In the genomic region with DNA sequence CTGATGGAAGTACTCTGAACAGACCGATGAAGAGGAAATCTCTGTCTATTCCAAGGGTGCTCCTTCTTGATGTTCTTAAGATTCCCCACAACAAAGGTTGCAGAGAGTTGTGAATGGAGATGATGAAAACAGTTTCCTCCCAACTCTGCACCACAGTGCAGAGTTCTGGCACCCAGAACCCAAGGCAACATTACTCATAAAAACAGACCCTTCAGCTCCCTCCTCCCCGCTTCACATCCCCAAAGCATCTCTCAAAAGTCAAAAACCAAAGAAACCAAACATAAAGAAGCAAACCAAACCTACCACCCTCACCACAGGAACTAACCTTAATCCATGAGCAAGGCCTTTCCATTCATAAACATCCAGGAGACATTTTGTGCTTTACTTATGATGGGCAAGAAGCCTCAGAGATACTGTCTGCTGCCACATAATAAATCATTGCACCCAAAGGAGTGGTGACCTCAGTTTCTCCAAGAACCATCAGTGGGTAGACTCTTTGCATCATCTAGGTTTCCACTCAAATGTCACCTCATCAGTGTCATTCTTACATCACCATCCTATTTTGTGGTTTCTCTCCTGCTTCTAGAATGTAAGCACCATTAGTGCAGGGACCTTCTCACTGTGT, we compare ENCODE assay signal across 16 cellular contexts. TPM values are rescaled to one million over a fixed set of nuclear protein-coding genes. Genes with fewer than 3 reads are reported as not detected.
DNase-seq lines count a peak whose midpoint lies in the region; ATAC-seq and TF ChIP-seq lines count a peak whose summit lies in the region.
"Had no signal": no experiment of that assay in that cellular context is flagged by ENCODE, and none has a peak within 500 bp of the region (broad histone marks: within the 10 kb centered on the region; RNA-seq: fewer than 3 reads in every experiment).

No MANE protein-coding gene starts in this region.

- H3K27me3 Mint-ChIP-seq in activated CD4-positive, alpha-beta T cell treated with anti-CD3 and anti-CD28 coated beads, Interleukin-2, amount 10 ng/mL, durations not matched to agents 24 days and 14 days = peaks cover 14% of the 10 kb centered on the region
- H3K27me3 Mint-ChIP-seq in activated T-cell treated with anti-CD3 and anti-CD28 coated beads, Interleukin-2, amount 50 U/mL, for 72 hours (ENCODE audit: low read depth) = peaks cover 23% of the 10 kb centered on the region

- WGBS in esophagus muscularis mucosa = 100% methylated on average over 2 of the region's 2 CpGs

- H3K36me3 Mint-ChIP-seq in activated CD4-positive, alpha-beta T cell treated with anti-CD3 and anti-CD28 coated beads, Interleukin-2, amount 10 ng/mL, durations not matched to agents 24 days and 14 days (ENCODE audit: low read depth) = no peaks in the 10 kb centered on the region
- H3K36me3 Mint-ChIP-seq in activated T-cell treated with anti-CD3 and anti-CD28 coated beads, Interleukin-2, amount 50 U/mL, for 72 hours (ENCODE audit: insufficient read depth in 2 of 2) = no peaks in the 10 kb centered on the region
- H3K36me3 Mint-ChIP-seq: CD8-positive, alpha-beta memory T cell had no signal

- intact Hi-C loops in activated CD4-positive, alpha-beta T cell treated with anti-CD3 and anti-CD28 coated beads, Interleukin-2, amount 10 ng/mL, durations not matched to agents 24 days and 14 days (cut with micrococcal nuclease) = no loop called here
- intact Hi-C loops in esophagus muscularis mucosa (cut with DNase I) = no loop called here

- no peak overlapping the region for H3K27ac ChIP-seq in esophagus muscularis mucosa (replicated peaks in 1 of 4)
- H3K27ac ChIP-seq in subcutaneous abdominal adipose tissue (ENCODE audit: low read depth, low read length) = peak overlapping the region; percentile 93
- H3K27ac ChIP-seq: BLaER1 had no signal

- no peak for TF ChIP-seq EP300 in esophagus muscularis mucosa (IDR thresholded peaks at IDR 0.05)

- no peaks in the 10 kb centered on the region for H3K4me1 ChIP-seq in esophagus muscularis mucosa
- H3K4me1 ChIP-seq in subcutaneous abdominal adipose tissue (ENCODE audit: control insufficient read depth in 5 of 5, insufficient read depth in 5 of 5, low read length in 5 of 5) = peaks cover 2 to 28% (median 4%) of the 10 kb centered on the region in 5 donors
- H3K4me1 ChIP-seq: BLaER1, Caco-2, HAP-1 had no signal

- H3K36me3 ChIP-seq in esophagus muscularis mucosa (no peaks in the 10 kb centered on the region), subcutaneous abdominal adipose tissue (ENCODE audit: control insufficient read depth in 5 of 5, insufficient read depth in 5 of 5, low read length in 5 of 5) (peaks cover 0 to 12% (median 7%) of the 10 kb centered on the region in 5 donors)
- H3K36me3 ChIP-seq: BLaER1, HAP-1 had no signal

- no peak for DNase-seq in activated CD4-positive, alpha-beta T cell treated with anti-CD3 and anti-CD28 coated beads, Interleukin-2, amount 10 ng/mL, durations not matched to agents 24 days and 14 days
- no peak for DNase-seq in activated CD4-positive, alpha-beta T cell treated with anti-CD3 and anti-CD28 coated beads, Interleukin-2, amount 50 U/mL, for 1 hour
- peak; percentile 12 to 18 for DNase-seq in activated T-cell treated with anti-CD3 and anti-CD28 coated beads, Interleukin-2, amount 50 U/mL, for 72 hours
- DNase-seq in activated T-cell treated with anti-CD3 and anti-CD28 coated beads for 4 hours (no peak), esophagus muscularis mucosa (ENCODE audit: extremely low spot score) (peak; percentile 66), cortex of kidney (lab: John Stamatoyannopoulos, UW) (no peak)
- DNase-seq: 8988T; AML-193; Caco-2; CD8-positive, alpha-beta memory T cell; DND-41; GDM1 had no signal

- no peaks in the 10 kb centered on the region for H3K9me3 Mint-ChIP-seq in activated CD4-positive, alpha-beta T cell treated with anti-CD3 and anti-CD28 coated beads, Interleukin-2, amount 10 ng/mL, durations not matched to agents 24 days and 14 days
- H3K9me3 Mint-ChIP-seq in activated T-cell treated with anti-CD3 and anti-CD28 coated beads, Interleukin-2, amount 50 U/mL, for 72 hours = no peaks in the 10 kb centered on the region
- H3K9me3 Mint-ChIP-seq: CD8-positive, alpha-beta memory T cell had no signal

- H3K9me3 ChIP-seq in esophagus muscularis mucosa (no peaks in the 10 kb centered on the region), subcutaneous abdominal adipose tissue (ENCODE audit: control insufficient read depth in 5 of 5, low read length in 5 of 5) (no peaks in the 10 kb centered on the region)
- H3K9me3 ChIP-seq: BLaER1, Caco-2, HAP-1 had no signal

- peaks cover 4% of the 10 kb centered on the region for H3K4me1 Mint-ChIP-seq in activated CD4-positive, alpha-beta T cell treated with anti-CD3 and anti-CD28 coated beads, Interleukin-2, amount 10 ng/mL, durations not matched to agents 24 days and 14 days
- H3K4me1 Mint-ChIP-seq in activated T-cell treated with anti-CD3 and anti-CD28 coated beads, Interleukin-2, amount 50 U/mL, for 72 hours (ENCODE audit: low read depth) = peaks cover 10% of the 10 kb centered on the region
- H3K4me1 Mint-ChIP-seq: CD8-positive, alpha-beta memory T cell had no signal

- no peak overlapping the region for H3K4me3 ChIP-seq in esophagus muscularis mucosa
- no peak overlapping the region for H3K4me3 ChIP-seq in subcutaneous abdominal adipose tissue (ENCODE audit: low read depth in 1 of 5, low read length in 5 of 5)
- H3K4me3 ChIP-seq: BLaER1, HAP-1 had no signal

- no peak overlapping the region for H3K4me3 Mint-ChIP-seq in activated CD4-positive, alpha-beta T cell treated with anti-CD3 and anti-CD28 coated beads, Interleukin-2, amount 10 ng/mL, durations not matched to agents 24 days and 14 days
- H3K4me3 Mint-ChIP-seq in activated T-cell treated with anti-CD3 and anti-CD28 coated beads, Interleukin-2, amount 50 U/mL, for 72 hours = no peak overlapping the region
- H3K4me3 Mint-ChIP-seq: CD8-positive, alpha-beta memory T cell had no signal

- no peak for TF ChIP-seq CTCF in esophagus muscularis mucosa (IDR thresholded peaks at IDR 0.05)

- peak overlapping the region; percentile 14 for H3K27ac Mint-ChIP-seq in activated CD4-positive, alpha-beta T cell treated with anti-CD3 and anti-CD28 coated beads, Interleukin-2, amount 10 ng/mL, durations not matched to agents 24 days and 14 days
- H3K27ac Mint-ChIP-seq in activated T-cell treated with anti-CD3 and anti-CD28 coated beads, Interleukin-2, amount 50 U/mL, for 72 hours = peak overlapping the region; percentile 9
- H3K27ac Mint-ChIP-seq: CD8-positive, alpha-beta memory T cell had no signal

- peak; percentile 83 to 89 for ATAC-seq in activated T-cell treated with anti-CD3 and anti-CD28 coated beads, Interleukin-2, amount 50 U/mL, for 72 hours (replicated peaks in 1 of 2)
- no peak for ATAC-seq in GM21390 (IDR thresholded peaks at IDR 0.05; ENCODE audit: unreplicated experiment)

- H3K9ac ChIP-seq in subcutaneous abdominal adipose tissue (ENCODE audit: low read length in 5 of 5) = no peak overlapping the region
- H3K9ac ChIP-seq: BLaER1 had no signal

- no peak for TF ChIP-seq POLR2A in esophagus muscularis mucosa (IDR thresholded peaks at IDR 0.05; ENCODE audit: low read depth)

- H3K27me3 ChIP-seq in esophagus muscularis mucosa (no peaks in the 10 kb centered on the region), subcutaneous abdominal adipose tissue (ENCODE audit: control insufficient read depth in 5 of 5, insufficient read depth in 4 of 5, low read length in 5 of 5) (no peaks in the 10 kb centered on the region)
- H3K27me3 ChIP-seq: BLaER1 had no signal

RNA-seq across cellular contexts. Expression of gene PCOLCE2, which starts 13.2 kb away (rescaled TPM):
- 0.28 and 0.33 TPM in 2 replicates for total RNA-seq in activated CD4-positive, alpha-beta T cell treated with anti-CD3 and anti-CD28 coated beads, Interleukin-2, amount 10 ng/mL, durations not matched to agents 24 days and 14 days
- not detected for total RNA-seq in activated T-cell treated with anti-CD3 and anti-CD28 coated beads, Interleukin-2, amount 50 U/mL, for 72 hours
- 10 to 100 TPM; 48.2 to 76.0 (median 54.6) TPM for total RNA-seq in esophagus muscularis mucosa
- total RNA-seq: CD8-positive, alpha-beta memory T cell had no signal

Comparison
In these comparisons a context has a peak if more than half of its experiments do, and no peak if none do; other contexts are left out.
1. DNase-seq: peak in activated T-cell treated with anti-CD3 and anti-CD28 coated beads, Interleukin-2, amount 50 U/mL, for 72 hours (2 of 2) and esophagus muscularis mucosa (single experiment); none in activated CD4-positive, alpha-beta T cell treated with anti-CD3 and anti-CD28 coated beads, Interleukin-2, amount 10 ng/mL, durations not matched to agents 24 days and 14 days (single experiment), activated CD4-positive, alpha-beta T cell treated with anti-CD3 and anti-CD28 coated beads, Interleukin-2, amount 50 U/mL, for 1 hour (single experiment), activated T-cell treated with anti-CD3 and anti-CD28 coated beads for 4 hours (single experiment) and cortex of kidney (single experiment).
2. RNA of gene PCOLCE2, which starts 13.2 kb away (total RNA-seq): 48.2 to 76.0 TPM in esophagus muscularis mucosa; 0.28 to 0.33 TPM in activated CD4-positive, alpha-beta T cell treated with anti-CD3 and anti-CD28 coated beads, Interleukin-2, amount 10 ng/mL, durations not matched to agents 24 days and 14 days and not detected in activated T-cell treated with anti-CD3 and anti-CD28 coated beads, Interleukin-2, amount 50 U/mL, for 72 hours; every median in the first group is over 10 times any median in the second.